ENCODE assay signal across 20 cellular contexts in genomic region chr1:18201997-18202719, GRCh38.
"Had no signal": no experiment of that assay in that cellular context is flagged by ENCODE, and none has a peak within 500 bp of the region (broad histone marks: within the 10 kb centered on the region; RNA-seq: fewer than 3 reads in every experiment).

No MANE protein-coding gene starts in this region.

- H3K4me3 ChIP-seq: gastrocnemius medialis, left ventricle myocardium inferior, lower lobe of right lung, right atrium auricular region, sigmoid colon, skin epidermis, thoracic aorta, transverse colon had no signal

- H3K4me1 ChIP-seq: gastrocnemius medialis, left ventricle myocardium inferior, lower lobe of right lung, right atrium auricular region, transverse colon had no signal

- H3K9me3 ChIP-seq: gastrocnemius medialis, lower lobe of right lung, thoracic aorta, transverse colon had no signal

- H3K36me3 ChIP-seq: gastrocnemius medialis, left ventricle myocardium inferior, lower lobe of right lung, right atrium auricular region, sigmoid colon, thoracic aorta, transverse colon had no signal

- H3K27ac ChIP-seq: gastrocnemius medialis, left ventricle myocardium inferior, lower lobe of right lung, right atrium auricular region, sigmoid colon, skin epidermis, thoracic aorta, transverse colon had no signal

- ATAC-seq: esophagus mucosa; gastrocnemius medialis; lower lobe of right lung; naive thymus-derived CD4-positive, alpha-beta T cell; stimulated activated naive B cell treated with anti-CD40 and anti-IgM and Interleukin-4, amounts not matched to agents 10 μg/mL and 1 μg/mL and 100 μg/mL, for 72 hours; stimulated activated naive CD8-positive, alpha-beta T cell treated with anti-CD3 and anti-CD28 coated beads, Interleukin-15, amount 100 ng/mL, for 72 hours had no signal

- H3K27me3 ChIP-seq: right atrium auricular region had no signal

- DNase-seq: cortex of kidney; effector memory CD4-positive, alpha-beta T cell; gastrocnemius medialis; glutamatergic neuron; immature natural killer cell; left ventricle myocardium inferior; lower lobe of right lung; mesendoderm; naive thymus-derived CD4-positive, alpha-beta T cell; nephron progenitor cell; sigmoid colon; stimulated activated CD4-positive, alpha-beta T cell treated with anti-CD3 and anti-CD28 coated beads, Interleukin-2, amount 100 ng/mL, for 24 hours; stimulated activated CD4-positive, alpha-beta T cell treated with anti-CD3 and anti-CD28 coated beads, Interleukin-4, amount 100 ng/mL, for 4 hours; stimulated activated naive B cell treated with anti-CD40 and anti-IgM and Interleukin-4, amounts not matched to agents 10 μg/mL and 1 μg/mL and 100 μg/mL, for 72 hours; stimulated activated naive CD8-positive, alpha-beta T cell treated with anti-CD3 and anti-CD28 coated beads, Interleukin-15, amount 100 ng/mL, for 72 hours; transverse colon had no signal
